ENCODE assay signal across 16 cellular contexts in genomic region chr10:116470071-116470470, GRCh38. TPM values are rescaled to one million over a fixed set of nuclear protein-coding genes. Genes with fewer than 3 reads are reported as not detected.
"Had no signal": no experiment of that assay in that cellular context is flagged by ENCODE, and none has a peak within 500 bp of the region (broad histone marks: within the 10 kb centered on the region; RNA-seq: fewer than 3 reads in every experiment).

No MANE protein-coding gene starts in this region.

- H3K27me3 Mint-ChIP-seq: activated CD8-positive, alpha-beta memory T cell treated with anti-CD3 and anti-CD28 coated beads, Interleukin-2, amount 10 ng/mL, durations not matched to agents 7 days and 5 days had no signal

- H3K4me3 Mint-ChIP-seq: activated CD8-positive, alpha-beta memory T cell treated with anti-CD3 and anti-CD28 coated beads, Interleukin-2, amount 10 ng/mL, durations not matched to agents 7 days and 5 days; activated naive CD8-positive, alpha-beta T cell; activated T-cell treated with anti-CD3 and anti-CD28 coated beads, Interleukin-2, amount 50 U/mL, for 24 hours; neural crest cell had no signal

- H3K4me1 Mint-ChIP-seq: activated CD8-positive, alpha-beta memory T cell treated with anti-CD3 and anti-CD28 coated beads, Interleukin-2, amount 10 ng/mL, durations not matched to agents 7 days and 5 days had no signal

- H3K27ac ChIP-seq: esophagus squamous epithelium, ovary, uterus had no signal

- H3K27ac Mint-ChIP-seq: activated CD8-positive, alpha-beta memory T cell treated with anti-CD3 and anti-CD28 coated beads, Interleukin-2, amount 10 ng/mL, durations not matched to agents 7 days and 5 days; activated naive CD8-positive, alpha-beta T cell; activated T-cell treated with anti-CD3 and anti-CD28 coated beads, Interleukin-2, amount 50 U/mL, for 24 hours had no signal

- H3K27me3 ChIP-seq: esophagus squamous epithelium, ovary, uterus had no signal

- H3K36me3 ChIP-seq: esophagus squamous epithelium, ovary, uterus had no signal

- ATAC-seq: activated CD8-positive, alpha-beta memory T cell treated with anti-CD3 and anti-CD28 coated beads, Interleukin-2, amount 10 ng/mL, durations not matched to agents 7 days and 5 days; left ventricle myocardium superior had no signal

- H3K4me1 ChIP-seq: esophagus squamous epithelium, uterus had no signal

- H3K36me3 Mint-ChIP-seq: activated CD8-positive, alpha-beta memory T cell treated with anti-CD3 and anti-CD28 coated beads, Interleukin-2, amount 10 ng/mL, durations not matched to agents 7 days and 5 days; activated naive CD8-positive, alpha-beta T cell had no signal

- H3K9me3 ChIP-seq: esophagus squamous epithelium, ovary, uterus had no signal

- H3K9me3 Mint-ChIP-seq: activated T-cell treated with anti-CD3 and anti-CD28 coated beads, Interleukin-2, amount 50 U/mL, for 24 hours had no signal

- DNase-seq: activated CD4-positive, alpha-beta T cell treated with anti-CD3 and anti-CD28 coated beads, Interleukin-2, amount 50 U/mL, for 4 hours; activated CD4-positive, CD25-positive, alpha-beta regulatory T cell treated with anti-CD3 and anti-CD28 coated beads, Interleukin-2, amount 50 U/mL, for 72 hours; activated CD8-positive, alpha-beta memory T cell treated with anti-CD3 and anti-CD28 coated beads, Interleukin-2, amount 10 ng/mL, durations not matched to agents 7 days and 5 days; activated gamma-delta T cell; activated T-cell treated with anti-CD3 and anti-CD28 coated beads, Interleukin-2, amount 50 U/mL, for 24 hours; aorta; esophagus squamous epithelium; foreskin fibroblast; left ventricle myocardium superior; ovary; uterus had no signal

- H3K4me3 ChIP-seq: esophagus squamous epithelium, ovary, uterus had no signal

RNA-seq across cellular contexts. Expression of gene PNLIPRP3, which starts 42.4 kb away (rescaled TPM):
- total RNA-seq: activated CD8-positive, alpha-beta memory T cell treated with anti-CD3 and anti-CD28 coated beads, Interleukin-2, amount 10 ng/mL, durations not matched to agents 7 days and 5 days; aorta; cardiac septum; left ventricle myocardium superior; mesenteric fat pad; neural crest cell; ovary; renal cortical epithelial cell had no signal
